Comparison of ENCODE assay signal across 23 cellular contexts in the genomic region with DNA sequence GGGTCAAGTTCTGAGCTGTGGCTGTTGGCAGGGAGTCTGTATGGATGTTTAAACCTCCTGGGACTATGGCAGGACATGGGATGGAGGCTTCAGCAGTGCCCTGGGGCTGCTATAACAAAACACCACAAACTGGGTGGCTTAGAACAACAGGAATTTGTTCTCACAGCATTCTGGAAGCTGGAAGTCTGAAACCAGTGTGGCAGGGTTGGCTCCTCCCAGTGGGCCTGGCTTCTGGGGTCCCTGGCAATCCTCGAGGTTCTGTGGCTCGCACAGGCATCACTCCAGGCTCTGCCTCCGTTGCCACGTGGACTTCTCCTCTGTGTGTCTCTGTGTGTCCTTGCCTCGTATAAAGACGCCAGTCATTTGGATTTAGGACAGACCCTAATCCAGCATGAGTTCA. TPM values are rescaled to one million over a fixed set of nuclear protein-coding genes. Genes with fewer than 3 reads are reported as not detected.
A peak's percentile ranks its signal among the peaks of the same experiment; 100 is the strongest.
DNase-seq lines count a peak whose midpoint lies in the region; ATAC-seq and TF ChIP-seq lines count a peak whose summit lies in the region.
"Had no signal": no experiment of that assay in that cellular context is flagged by ENCODE, and none has a peak within 500 bp of the region (broad histone marks: within the 10 kb centered on the region; RNA-seq: fewer than 3 reads in every experiment).

No MANE protein-coding gene starts in this region.

- no peaks in the 10 kb centered on the region for H3F3A ChIP-seq in neural progenitor cell (ENCODE audit: low read depth)

- no peak overlapping the region for H3K4me2 ChIP-seq in neural progenitor cell
- H3K4me2 ChIP-seq: A549; BLaER1 treated with 17β-estradiol and CSF1 and Interleukin-3, amounts not matched to agents 10 nM and 100 nM had no signal

- H3K36me3 ChIP-seq in neural progenitor cell = no peaks in the 10 kb centered on the region
- H3K36me3 ChIP-seq: BE2C; BLaER1 treated with 17β-estradiol and CSF1 and Interleukin-3, amounts not matched to agents 10 nM and 100 nM had no signal

- no peak overlapping the region for H3K27ac ChIP-seq in coronary artery
- H3K27ac ChIP-seq in neural progenitor cell = no peak overlapping the region
- H3K27ac ChIP-seq: A549; BLaER1 treated with 17β-estradiol and CSF1 and Interleukin-3, amounts not matched to agents 10 nM and 100 nM; GM23248 had no signal

- peaks cover 3% of the 10 kb centered on the region for H3K36me3 Mint-ChIP-seq in neural progenitor cell
- H3K36me3 Mint-ChIP-seq: CD14-positive monocyte had no signal

- no peaks in the 10 kb centered on the region for H3K9me3 ChIP-seq in neural progenitor cell (ENCODE audit: low read depth)
- H3K9me3 ChIP-seq: BE2C; BLaER1 treated with 17β-estradiol and CSF1 and Interleukin-3, amounts not matched to agents 10 nM and 100 nM had no signal

- H3K9me3 Mint-ChIP-seq in neural progenitor cell = peaks cover 28% of the 10 kb centered on the region

- peak; percentile 40 for DNase-seq in coronary artery (ENCODE audit: low spot score)
- peak; percentile 10 for DNase-seq in foreskin melanocyte
- no peak for DNase-seq in neural progenitor cell (ENCODE audit: low spot score)
- no peak for DNase-seq in NCI-H526 treated with DMSO at 0.1 percent for 48 hours (lab: John Stamatoyannopoulos, UW)
- no peak for DNase-seq in GM13976 (ENCODE audit: low spot score)
- DNase-seq: 8988T; ACHN; AML-193; BE2C; CD4-positive, alpha-beta T cell; CD8-positive, alpha-beta memory T cell; DMS 273 treated with DMSO at 0.1 percent for 48 hours; DMS79; EL; GDM1; GM23248; H7; HCEC 1CT had no signal

- no peak overlapping the region for H3K4me3 Mint-ChIP-seq in neural progenitor cell
- H3K4me3 Mint-ChIP-seq: CD14-positive monocyte; CD4-positive, alpha-beta T cell; CD8-positive, alpha-beta memory T cell had no signal

- no peak for ATAC-seq in GM21619 (IDR thresholded peaks at IDR 0.05; ENCODE audit: unreplicated experiment)
- ATAC-seq: A549, GM12878 had no signal

- H3K4me1 ChIP-seq in neural progenitor cell = no peaks in the 10 kb centered on the region
- H3K4me1 ChIP-seq: A549; BE2C; BLaER1 treated with 17β-estradiol and CSF1 and Interleukin-3, amounts not matched to agents 10 nM and 100 nM had no signal

- no peak overlapping the region for H2AFZ ChIP-seq in neural progenitor cell (replicated peaks)
- H2AFZ ChIP-seq: GM23248 had no signal

- peaks cover 12% of the 10 kb centered on the region for H3K4me1 Mint-ChIP-seq in neural progenitor cell
- H3K4me1 Mint-ChIP-seq: CD14-positive monocyte; CD8-positive, alpha-beta memory T cell had no signal

- H3K27me3 ChIP-seq in neural progenitor cell = peaks cover 28% of the 10 kb centered on the region
- H3K27me3 ChIP-seq: BLaER1 treated with 17β-estradiol and CSF1 and Interleukin-3, amounts not matched to agents 10 nM and 100 nM had no signal

- in situ Hi-C loops in GM13976 (cut with MboI; ENCODE audit: low sequenced_read_pairs, unreplicated experiment) = no loop called here

- TF ChIP-seq CTCF in coronary artery (IDR thresholded peaks at IDR 0.05) = no peak
- no peak for TF ChIP-seq CTCF in neural progenitor cell (IDR thresholded peaks at IDR 0.05)
- no peak for TF ChIP-seq CTCF in GM13976 (IDR thresholded peaks at IDR 0.05; ENCODE audit: borderline replicate concordance, control extremely low read depth, extremely low read depth, insufficient read depth, missing control alignments)

- H3K27ac Mint-ChIP-seq in neural progenitor cell = peak overlapping the region; percentile 48
- H3K27ac Mint-ChIP-seq: CD14-positive monocyte; CD4-positive, alpha-beta T cell; CD8-positive, alpha-beta memory T cell had no signal

- H3K4me3 ChIP-seq in coronary artery = no peak overlapping the region
- H3K4me3 ChIP-seq in neural progenitor cell = no peak overlapping the region
- H3K4me3 ChIP-seq: A549; BLaER1 treated with 17β-estradiol and CSF1 and Interleukin-3, amounts not matched to agents 10 nM and 100 nM; GM12878; GM23248 had no signal

- H4K20me1 ChIP-seq in neural progenitor cell (ENCODE audit: low read depth) = no peaks in the 10 kb centered on the region
- H4K20me1 ChIP-seq: BLaER1 treated with 17β-estradiol and CSF1 and Interleukin-3, amounts not matched to agents 10 nM and 100 nM had no signal

- H3K9ac ChIP-seq in neural progenitor cell = no peak overlapping the region
- H3K9ac ChIP-seq: BLaER1 treated with 17β-estradiol and CSF1 and Interleukin-3, amounts not matched to agents 10 nM and 100 nM; GM23248 had no signal

- H3K27me3 Mint-ChIP-seq in neural progenitor cell (ENCODE audit: insufficient read depth, low read depth) = peaks cover 9% of the 10 kb centered on the region

- no peaks in the 10 kb centered on the region for H3K79me2 ChIP-seq in neural progenitor cell (ENCODE audit: low read depth)

RNA-seq across cellular contexts. Expression of a gene that starts 39.9 kb away (rescaled TPM):
- 0.11 and 0.81 TPM in 2 replicates for total RNA-seq in neural progenitor cell (ENCODE audit: low replicate concordance)
- total RNA-seq: CD4-positive, alpha-beta T cell; CD8-positive, alpha-beta memory T cell; GM12878; GM23248 had no signal

Comparison
In these comparisons a context has a peak if more than half of its experiments do, and no peak if none do; other contexts are left out.
1. DNase-seq: peak in coronary artery (single experiment) and foreskin melanocyte (single experiment); none in neural progenitor cell (single experiment), NCI-H526 treated with DMSO at 0.1 percent for 48 hours (single experiment) and GM13976 (single experiment).